In genomic region chr17:63834431-63835166, GRCh38 we compare ENCODE assay signal across 8 cellular contexts.
DNase-seq lines count a peak whose midpoint lies in the region; ATAC-seq and TF ChIP-seq lines count a peak whose summit lies in the region.

No MANE protein-coding gene starts in this region.

- no peak overlapping the region for H3K4me3 ChIP-seq in astrocyte of the cerebellum (ENCODE audit: low read depth, low read length)

- DNase-seq in D341Med (ENCODE audit: low spot score), result peak; percentile 86
- DNase-seq in NAMALWA (ENCODE audit: low spot score), result peak; percentile 95
- peak; percentile 62 to 86 for DNase-seq in SW 1271 (lab: John Stamatoyannopoulos, UW)
- no peak for DNase-seq in astrocyte of the cerebellum (ENCODE audit: low read depth)
- peak; percentile 63 for DNase-seq in iPS-NIHi7 (ENCODE audit: extremely low spot score)
- DNase-seq in stimulated activated CD4-positive, alpha-beta T cell treated with anti-CD3 and anti-CD28 coated beads, Interleukin-4, amount 100 ng/mL, for 24 hours, result peak; percentile 76

- in situ Hi-C loops in astrocyte of the cerebellum (cut with HindIII; ENCODE audit: low sequenced_read_pairs), result no loop called here

- peak; percentile 55 for ATAC-seq in GM21447 (IDR thresholded peaks at IDR 0.05; ENCODE audit: unreplicated experiment)
- ATAC-seq in HG02763 (IDR thresholded peaks at IDR 0.05; ENCODE audit: unreplicated experiment), result no peak

- peak; percentile 51 for TF ChIP-seq CTCF in astrocyte of the cerebellum (IDR thresholded peaks at IDR 0.05; ENCODE audit: low read depth, low read length, missing control alignments)
